In the genomic region with DNA sequence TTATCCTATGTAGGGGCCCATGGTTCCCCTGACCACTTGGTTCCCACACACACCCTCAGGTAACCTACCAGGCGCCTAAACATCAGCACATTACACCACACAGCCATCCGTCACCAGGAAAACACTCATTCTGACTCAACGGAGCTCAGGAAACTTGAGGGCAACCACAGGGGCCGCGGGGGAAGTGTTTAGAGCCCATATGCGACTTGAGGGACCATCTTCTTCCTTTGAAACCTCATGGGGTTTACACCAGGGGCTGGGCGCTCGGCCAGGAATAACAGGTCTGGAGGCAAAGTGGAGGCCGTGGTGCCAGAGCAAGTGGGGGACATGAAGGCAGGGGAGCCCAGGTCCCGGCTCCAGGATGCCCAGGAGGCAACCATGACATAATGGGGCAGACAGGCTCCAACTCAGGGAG, we compare ENCODE assay signal across 8 cellular contexts. TPM values are rescaled to one million over a fixed set of nuclear protein-coding genes. Genes with fewer than 3 reads are reported as not detected.
A peak's percentile ranks its signal among the peaks of the same experiment; 100 is the strongest.
DNase-seq lines count a peak whose midpoint lies in the region; ATAC-seq and TF ChIP-seq lines count a peak whose summit lies in the region.

No MANE protein-coding gene starts in this region.

- TF ChIP-seq CTCF in PC-9 (conservative IDR thresholded peaks at IDR 0.05) (no peak), glutamatergic neuron (IDR thresholded peaks at IDR 0.05; ENCODE audit: partially characterized antibody, unreplicated experiment) (no peak)

- peak overlapping the region; percentile 89 for H3K4me2 ChIP-seq in PC-9

- H3K9me3 ChIP-seq in PC-9 (ENCODE audit: insufficient read depth, low read depth), result no peaks in the 10 kb centered on the region

- peak; percentile 71 to 72 for ATAC-seq in activated T-cell treated with anti-CD3 and anti-CD28 coated beads, Interleukin-2, amount 50 U/mL, for 72 hours (replicated peaks in 1 of 2)
- ATAC-seq in GM19455 (IDR thresholded peaks at IDR 0.05; ENCODE audit: unreplicated experiment), result no peak

- H3K79me2 ChIP-seq in PC-9 (ENCODE audit: low read depth), result peaks cover 57% of the 10 kb centered on the region

- POLR2A ChIA-PET in PC-9 (lab: Charles Lee; ENCODE audit: unreplicated experiment), result interaction anchor here (0.6 to 0.9 kb wide), 6 partner anchors 13 to 252 kb away, joined by 3 to 10 read pairs (median 4); no protein-coding TSS in a partner anchor

- H3K4me1 ChIP-seq in PC-9 (replicated peaks; ENCODE audit: insufficient read depth), result peaks cover 57% of the 10 kb centered on the region

- H4K20me1 ChIP-seq in PC-9 (ENCODE audit: insufficient read depth), result peaks cover 30% of the 10 kb centered on the region

- peak overlapping the region; percentile 86 for H3K27ac ChIP-seq in PC-9

- CTCF ChIA-PET in PC-9 (lab: Charles Lee), result no interaction called here

- H3F3A ChIP-seq in PC-9 (ENCODE audit: insufficient read depth, low read depth), result peaks cover 68% of the 10 kb centered on the region

- no TSS peak for BruUV-seq in PC-9 (replicated peaks; lab: Mats Ljungman, UMichigan)

- H3K27me3 ChIP-seq in PC-9 (ENCODE audit: insufficient read depth, low read depth), result no peaks in the 10 kb centered on the region

- peak overlapping the region; percentile 82 for H3K4me3 ChIP-seq in PC-9

- H3K36me3 Mint-ChIP-seq in activated T-cell treated with anti-CD3 and anti-CD28 coated beads, Interleukin-2, amount 50 U/mL, for 72 hours (ENCODE audit: insufficient read depth in 2 of 2), result no peaks in the 10 kb centered on the region
- H3K36me3 Mint-ChIP-seq in glutamatergic neuron (ENCODE audit: unreplicated experiment), result peaks cover 2% of the 10 kb centered on the region

- H3K27me3 Mint-ChIP-seq in activated T-cell treated with anti-CD3 and anti-CD28 coated beads, Interleukin-2, amount 50 U/mL, for 72 hours (ENCODE audit: low read depth), result peaks cover 9% of the 10 kb centered on the region
- peaks cover 9% of the 10 kb centered on the region for H3K27me3 Mint-ChIP-seq in glutamatergic neuron (ENCODE audit: unreplicated experiment)

- H2AFZ ChIP-seq in PC-9, result no peak overlapping the region

- no peaks in the 10 kb centered on the region for H3K9me3 Mint-ChIP-seq in activated T-cell treated with anti-CD3 and anti-CD28 coated beads, Interleukin-2, amount 50 U/mL, for 72 hours
- peaks cover 4% of the 10 kb centered on the region for H3K9me3 Mint-ChIP-seq in glutamatergic neuron (ENCODE audit: unreplicated experiment)

- peak overlapping the region; percentile 87 to 88 for H3K4me3 Mint-ChIP-seq in activated T-cell treated with anti-CD3 and anti-CD28 coated beads, Interleukin-2, amount 50 U/mL, for 72 hours
- peak overlapping the region; percentile 67 for H3K4me3 Mint-ChIP-seq in glutamatergic neuron (ENCODE audit: unreplicated experiment)

- H3K4me1 Mint-ChIP-seq in activated T-cell treated with anti-CD3 and anti-CD28 coated beads, Interleukin-2, amount 50 U/mL, for 72 hours (ENCODE audit: low read depth), result peaks cover 44% of the 10 kb centered on the region
- peaks cover 7% of the 10 kb centered on the region for H3K4me1 Mint-ChIP-seq in glutamatergic neuron (ENCODE audit: low read depth, unreplicated experiment)

- H3K27ac Mint-ChIP-seq in activated T-cell treated with anti-CD3 and anti-CD28 coated beads, Interleukin-2, amount 50 U/mL, for 72 hours, result peak overlapping the region; percentile 64
- no peak overlapping the region for H3K27ac Mint-ChIP-seq in glutamatergic neuron (ENCODE audit: unreplicated experiment)

- H3K9me2 ChIP-seq in PC-9 (ENCODE audit: insufficient read depth), result no peaks in the 10 kb centered on the region

- DNase-seq in GM04503 (ENCODE audit: low read depth) (peak; percentile 50), PC-9 (peak; percentile 63 to 87), glutamatergic neuron (no peak), NCI-H82 (lab: John Stamatoyannopoulos, UW) (no peak), hippocampal formation (lab: John Stamatoyannopoulos, UW) (no peak)
- DNase-seq in activated T-cell treated with anti-CD3 and anti-CD28 coated beads, Interleukin-2, amount 50 U/mL, for 72 hours, result peak; percentile 87 to 89
- DNase-seq in stimulated activated CD8-positive, alpha-beta memory T cell treated with anti-CD3 and anti-CD28 coated beads, Interleukin-15, amount 100 ng/mL, for 1 hour (ENCODE audit: low read depth), result peak; percentile 64

- peaks cover 8% of the 10 kb centered on the region for H3K36me3 ChIP-seq in PC-9 (ENCODE audit: low read depth)

- intact Hi-C loops in PC-9 (cut with micrococcal nuclease; ENCODE audit: unreplicated experiment), result loop anchor here (5.0 kb wide), 1 partner anchor 51 kb away; the partner anchor contains the start of gene VPS37D

RNA-seq across cellular contexts. Expression of gene STX1A, which starts 1.5 kb away (rescaled TPM):
- total RNA-seq in PC-9 (2021), result 39.1 and 40.5 TPM in 2 replicates
- total RNA-seq in activated T-cell treated with anti-CD3 and anti-CD28 coated beads, Interleukin-2, amount 50 U/mL, for 72 hours, result 10 to 100 TPM; 28.6 to 37.5 TPM
- 119 TPM for total RNA-seq in glutamatergic neuron (ENCODE audit: unreplicated experiment)

RNA-seq across cellular contexts. Expression of gene ABHD11, which starts 20.6 kb away (rescaled TPM):
- total RNA-seq in PC-9 (2021) (74.4 and 92.6 TPM in 2 replicates), glutamatergic neuron (ENCODE audit: unreplicated experiment) (13.9 TPM)
- 10 to 100 TPM; 10.2 to 12.2 TPM for total RNA-seq in activated T-cell treated with anti-CD3 and anti-CD28 coated beads, Interleukin-2, amount 50 U/mL, for 72 hours

RNA-seq across cellular contexts. Expression of gene BUD23, which starts 34.6 kb away (rescaled TPM):
- total RNA-seq in PC-9 (2021), result 122 and 158 TPM in 2 replicates
- total RNA-seq in activated T-cell treated with anti-CD3 and anti-CD28 coated beads, Interleukin-2, amount 50 U/mL, for 72 hours, result 10 to 100 TPM; 87.0 to 90.9 TPM
- 42.6 TPM for total RNA-seq in glutamatergic neuron (ENCODE audit: unreplicated experiment)

RNA-seq across cellular contexts. Expression of gene DNAJC30, which starts 34.7 kb away (rescaled TPM):
- total RNA-seq in PC-9 (2021) (8.0 and 9.5 TPM in 2 replicates), glutamatergic neuron (ENCODE audit: unreplicated experiment) (8.4 TPM)
- total RNA-seq in activated T-cell treated with anti-CD3 and anti-CD28 coated beads, Interleukin-2, amount 50 U/mL, for 72 hours, result 1 to 10 TPM; 4.3 to 5.8 TPM

RNA-seq across cellular contexts. Expression of gene VPS37D, which starts 50.4 kb away (rescaled TPM):
- total RNA-seq in PC-9 (2021) (8.3 and 12.4 TPM in 2 replicates), glutamatergic neuron (ENCODE audit: unreplicated experiment) (17.2 TPM)
- total RNA-seq in activated T-cell treated with anti-CD3 and anti-CD28 coated beads, Interleukin-2, amount 50 U/mL, for 72 hours, result under 1 TPM; 0.70 to 0.95 TPM

Comparison
In these comparisons a context has a peak if more than half of its experiments do, and no peak if none do; other contexts are left out.
1. DNase-seq: peak in GM04503 (single experiment), PC-9 (2 of 2), activated T-cell treated with anti-CD3 and anti-CD28 coated beads, Interleukin-2, amount 50 U/mL, for 72 hours (2 of 2) and stimulated activated CD8-positive, alpha-beta memory T cell treated with anti-CD3 and anti-CD28 coated beads, Interleukin-15, amount 100 ng/mL, for 1 hour (single experiment); none in glutamatergic neuron (single experiment), NCI-H82 (single experiment) and hippocampal formation (0 of 2).